Comparison of ENCODE assay signal across 8 cellular contexts in genomic region chr1:116372186-116372585, GRCh38. TPM values are rescaled to one million over a fixed set of nuclear protein-coding genes. Genes with fewer than 3 reads are reported as not detected.
DNase-seq lines count a peak whose midpoint lies in the region; ATAC-seq and TF ChIP-seq lines count a peak whose summit lies in the region.

No MANE protein-coding gene starts in this region.

- H3K4me1 ChIP-seq in adrenal gland (replicated peaks in 1 of 2), result peaks cover 25 to 29% of the 10 kb centered on the region in 2 donors

- peak overlapping the region in 2 of 4 donors; percentile 27 to 98 for H3K4me3 ChIP-seq in adrenal gland

- no peaks in the 10 kb centered on the region for H3K9me3 ChIP-seq in adrenal gland (replicated peaks in 1 of 3)

- peak; percentile 11 for DNase-seq in DMS53 (lab: John Stamatoyannopoulos, UW)
- no peak for DNase-seq in DMS53 treated with DMSO at 0.1 percent for 48 hours (lab: John Stamatoyannopoulos, UW; ENCODE audit: unreplicated experiment)
- DNase-seq in adrenal gland, result no peak
- DNase-seq in iPS-NIHi7 (ENCODE audit: extremely low spot score), result peak; percentile 25
- peak in 1 of 2 donors; percentile 5 for DNase-seq in stimulated activated naive CD8-positive, alpha-beta T cell treated with anti-CD3 and anti-CD28 coated beads, Interleukin-15, amount 100 ng/mL, for 72 hours
- no peak for DNase-seq in dedifferentiated amniotic fluid mesenchymal stem cell (ENCODE audit: extremely low spot score)
- DNase-seq in NK-92 (lab: John Stamatoyannopoulos, UW; ENCODE audit: unreplicated experiment), result no peak

- H3K27me3 ChIP-seq in adrenal gland, result no peaks in the 10 kb centered on the region

- no peaks in the 10 kb centered on the region for H3K9me3 Mint-ChIP-seq in stimulated activated naive CD8-positive, alpha-beta T cell treated with anti-CD3 and anti-CD28 coated beads, Interleukin-15, amount 100 ng/mL, for 72 hours

- peaks cover 39% of the 10 kb centered on the region for H3K4me1 Mint-ChIP-seq in stimulated activated naive CD8-positive, alpha-beta T cell treated with anti-CD3 and anti-CD28 coated beads, Interleukin-15, amount 100 ng/mL, for 72 hours

- TF ChIP-seq CTCF in adrenal gland (IDR thresholded peaks at IDR 0.05), result no peak

- peak overlapping the region in 1 of 2 donors; percentile 48 for H3K27ac Mint-ChIP-seq in stimulated activated naive CD8-positive, alpha-beta T cell treated with anti-CD3 and anti-CD28 coated beads, Interleukin-15, amount 100 ng/mL, for 72 hours

- intact Hi-C loops in adrenal gland (cut with DNase I), result no loop called here

- no peak for ATAC-seq in stimulated activated naive CD8-positive, alpha-beta T cell treated with anti-CD3 and anti-CD28 coated beads, Interleukin-15, amount 100 ng/mL, for 72 hours
- ATAC-seq in GM21576 (IDR thresholded peaks at IDR 0.05; ENCODE audit: unreplicated experiment), result no peak

- H3K27me3 Mint-ChIP-seq in stimulated activated naive CD8-positive, alpha-beta T cell treated with anti-CD3 and anti-CD28 coated beads, Interleukin-15, amount 100 ng/mL, for 72 hours, result no peaks in the 10 kb centered on the region

- WGBS in adrenal gland, 4 donors, result 41 to 66% (median 52%) methylated on average over 11 of the region's 11 CpGs

- H3K4me3 Mint-ChIP-seq in stimulated activated naive CD8-positive, alpha-beta T cell treated with anti-CD3 and anti-CD28 coated beads, Interleukin-15, amount 100 ng/mL, for 72 hours, result peak overlapping the region; percentile 74 to 93

- peak overlapping the region in 3 of 5 donors; percentile 87 to 97 (median 87) for H3K27ac ChIP-seq in adrenal gland

- no peaks in the 10 kb centered on the region for H3K36me3 ChIP-seq in adrenal gland (replicated peaks in 1 of 2)

- TF ChIP-seq POLR2A in adrenal gland (IDR thresholded peaks at IDR 0.05), result no peak

RNA-seq across cellular contexts. Expression of gene ATP1A1, which starts 0.9 kb away (rescaled TPM):
- 100 to 1,000 TPM; 188 to 377 (median 222) TPM for total RNA-seq in adrenal gland
- 100 to 1,000 TPM in 2 of 3 donors, 10 to 100 TPM in 1; 60.7 to 336 (median 109) TPM for polyA plus RNA-seq in adrenal gland

Comparison
In these comparisons a context has a peak if more than half of its experiments do, and no peak if none do; other contexts are left out.
1. DNase-seq: peak in DMS53 (single experiment) and iPS-NIHi7 (single experiment); none in DMS53 treated with DMSO at 0.1 percent for 48 hours (single experiment), adrenal gland (0 of 7), dedifferentiated amniotic fluid mesenchymal stem cell (single experiment) and NK-92 (single experiment).